In the genomic region with DNA sequence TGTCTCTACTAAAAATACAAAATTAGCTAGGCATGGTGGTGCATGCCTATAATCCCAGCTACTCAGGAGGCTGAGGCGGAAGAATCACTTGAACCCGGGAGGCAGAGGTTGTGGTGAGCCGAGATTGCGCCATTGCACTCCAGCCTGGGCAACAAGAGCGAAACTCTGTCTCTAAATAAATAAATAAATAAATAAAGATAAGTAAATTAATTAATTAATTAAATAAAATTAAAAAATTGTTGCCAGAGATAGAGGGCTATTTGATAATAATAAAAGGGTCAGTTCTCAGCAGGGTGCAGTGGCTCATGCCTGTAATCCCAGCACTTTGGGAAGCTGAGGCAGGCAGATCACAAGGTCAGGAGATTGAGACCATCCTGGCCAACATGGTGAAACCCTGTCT, we compare ENCODE assay signal across 1 cellular context.
TF ChIP-seq lines count a peak whose summit lies in the region.

No MANE protein-coding gene starts in this region.

TF ChIP-seq in HEK293, 187 proteins besides CTCF, POLR2A, EP300 and RAD21 (continued from another document):
- peak; percentile 78 for TF ChIP-seq ZNF518A (tag by site-specific recombination; conservative IDR thresholded peaks at IDR 0.05; ENCODE audit: low read depth)
- 0 out of 2 replicates have a peak, but pooled peaks have one; percentile 44 for TF ChIP-seq ZXDB (tag by site-specific recombination; IDR thresholded peaks at IDR 0.05)
